Comparison of ENCODE assay signal across 20 cellular contexts in genomic region chr4:86368433-86368832, GRCh38.
"Had no signal": no experiment of that assay in that cellular context is flagged by ENCODE, and none has a peak within 500 bp of the region (broad histone marks: within the 10 kb centered on the region; RNA-seq: fewer than 3 reads in every experiment).

No MANE protein-coding gene starts in this region.

- H3K36me3 ChIP-seq: MG63, SJSA1 had no signal

- H3K9me3 ChIP-seq: MG63 had no signal

- FAIRE-seq: RCC 7860 had no signal

- DNase-seq: KBM-7, NCI-H1092, NCI-H1105 treated with DMSO at 0.1 percent for 48 hours, NCI-H1417 treated with DMSO at 0.1 percent for 48 hours, NCI-H146, NCI-H1694 treated with DMSO at 0.1 percent for 48 hours, NCI-H1930, NCI-H2081, NCI-H2107, NCI-H2227 treated with DMSO at 0.1 percent for 48 hours, NCI-H524, NCI-H526 treated with DMSO at 0.1 percent for 48 hours, NCI-H748 treated with DMSO at 0.1 percent for 48 hours, Right ventricle myocardium superior, RPMI8226, SIG-M5 had no signal

- H3K4me3 ChIP-seq: MG63, SJSA1, SK-N-MC had no signal

- H3K27ac ChIP-seq: SJSA1, SK-N-MC had no signal

- H3K4me1 ChIP-seq: SJSA1 had no signal

- H3K27me3 ChIP-seq: MG63, SJSA1 had no signal
